ENCODE assay signal across 9 cellular contexts in genomic region chr22:23750374-23750743, GRCh38. TPM values are rescaled to one million over a fixed set of nuclear protein-coding genes. Genes with fewer than 3 reads are reported as not detected.
DNase-seq lines count a peak whose midpoint lies in the region; ATAC-seq and TF ChIP-seq lines count a peak whose summit lies in the region.
"Had no signal": no experiment of that assay in that cellular context is flagged by ENCODE, and none has a peak within 500 bp of the region (broad histone marks: within the 10 kb centered on the region; RNA-seq: fewer than 3 reads in every experiment).

No MANE protein-coding gene starts in this region.

- no peaks in the 10 kb centered on the region for H4K20me1 ChIP-seq in mammary epithelial cell (ENCODE audit: insufficient read depth, low read length)

- no peaks in the 10 kb centered on the region for H3K79me2 ChIP-seq in mammary epithelial cell (ENCODE audit: insufficient read depth, low read length)

- peak overlapping the region; percentile 83 for H3K4me3 ChIP-seq in left ventricle myocardium inferior
- H3K4me3 ChIP-seq in mammary epithelial cell (replicated peaks in 1 of 3; ENCODE audit: insufficient read depth in 1 of 3, low read depth in 2 of 3, low read length in 3 of 3): peak overlapping the region; percentile 65 to 93 (median 85)
- peak overlapping the region; percentile 89 for H3K4me3 ChIP-seq in mesodermal cell (ENCODE audit: extremely low read depth, insufficient read depth, low read length, poor library complexity, severe bottlenecking)
- peak overlapping the region; percentile 60 to 84 for H3K4me3 ChIP-seq in vagina

- intact Hi-C loops in left ventricle myocardium inferior (cut with micrococcal nuclease) (no loop called here), left ventricle myocardium superior (cut with micrococcal nuclease) (no loop called here), mammary epithelial cell (cut with micrococcal nuclease) (no loop called here), vagina (cut with DNase I) (no loop called here)

- ATAC-seq in left ventricle myocardium superior (no peak), GM21390 (IDR thresholded peaks at IDR 0.05; ENCODE audit: unreplicated experiment) (no peak)

- H3K4me1 ChIP-seq in left ventricle myocardium inferior (peaks cover 21% of the 10 kb centered on the region), mammary epithelial cell (ENCODE audit: insufficient read depth, low read length) (no peaks in the 10 kb centered on the region), mesodermal cell (ENCODE audit: control insufficient read depth, insufficient read depth, low read length, poor library complexity, severe bottlenecking) (no peaks in the 10 kb centered on the region), vagina (peaks cover 19% of the 10 kb centered on the region)

- H3K27me3 ChIP-seq in left ventricle myocardium inferior (ENCODE audit: low read depth): no peaks in the 10 kb centered on the region
- H3K27me3 ChIP-seq in mammary epithelial cell (ENCODE audit: insufficient read depth, low read length): no peaks in the 10 kb centered on the region
- no peaks in the 10 kb centered on the region for H3K27me3 ChIP-seq in vagina

- H3K9ac ChIP-seq in mammary epithelial cell (ENCODE audit: insufficient read depth, low read length): peak overlapping the region; percentile 44

- CTCF ChIA-PET in mammary epithelial cell (lab: Charles Lee; ENCODE audit: low non-redundant PET): interaction anchor here (0.6 kb wide), 1 partner anchor 99 kb away, joined by 4 read pairs; no protein-coding TSS in a partner anchor

- peak overlapping the region; percentile 91 for H2AFZ ChIP-seq in mammary epithelial cell (ENCODE audit: low read depth, low read length)

- TF ChIP-seq POLR2A in vagina (IDR thresholded peaks at IDR 0.05): no peak

- DNase-seq in left ventricle myocardium inferior: no peak
- no peak for DNase-seq in left ventricle myocardium superior
- DNase-seq in mammary epithelial cell: no peak
- no peak for DNase-seq in vagina (ENCODE audit: extremely low spot score in 2 of 2)
- DNase-seq in stimulated activated CD4-positive, alpha-beta T cell treated with anti-CD3 and anti-CD28 coated beads, Interleukin-4, amount 100 ng/mL, for 24 hours: no peak
- no peak for DNase-seq in amniotic stem cell (lab: John Stamatoyannopoulos, UW)

- peak overlapping the region; percentile 93 for H3K4me2 ChIP-seq in mammary epithelial cell (ENCODE audit: insufficient read depth, low read depth, low read length)

- H3K36me3 ChIP-seq in left ventricle myocardium inferior: no peaks in the 10 kb centered on the region
- H3K36me3 ChIP-seq in mammary epithelial cell (ENCODE audit: insufficient read depth, low read length): no peaks in the 10 kb centered on the region
- H3K36me3 ChIP-seq in mesodermal cell (ENCODE audit: control insufficient read depth, insufficient read depth, low read length): peaks cover 15% of the 10 kb centered on the region
- H3K36me3 ChIP-seq in vagina: no peaks in the 10 kb centered on the region

- H3K27ac ChIP-seq in left ventricle myocardium inferior (replicated peaks): peak overlapping the region; percentile 91
- no peak overlapping the region for H3K27ac ChIP-seq in mammary epithelial cell (ENCODE audit: insufficient read depth, low read depth, low read length)
- peak overlapping the region; percentile 53 for H3K27ac ChIP-seq in mesodermal cell (ENCODE audit: low read depth, low read length, severe bottlenecking)
- H3K27ac ChIP-seq in vagina: peak overlapping the region; percentile 90

- dilution Hi-C loops in mammary epithelial cell (cut with HindIII; ENCODE audit: low sequenced_read_pairs): no loop called here

- TF ChIP-seq CTCF in left ventricle myocardium inferior (IDR thresholded peaks at IDR 0.05; ENCODE audit: borderline replicate concordance) (no peak), mammary epithelial cell (conservative IDR thresholded peaks at IDR 0.05 in 1 of 2, IDR thresholded peaks at IDR 0.05 in 1 of 2; ENCODE audit: extremely low read depth in 1 of 2, insufficient read depth in 1 of 2, low read depth in 1 of 2, low read length in 2 of 2) (no peak), vagina (IDR thresholded peaks at IDR 0.05) (no peak)

- in situ Hi-C loops in mammary epithelial cell (cut with MboI; ENCODE audit: low sequenced_read_pairs in 2 of 2): no loop called here

- no TSS peak for BruUV-seq in mammary epithelial cell (replicated peaks; lab: Mats Ljungman, UMichigan)

- H3K9me3 ChIP-seq in left ventricle myocardium inferior (replicated peaks) (no peaks in the 10 kb centered on the region), mammary epithelial cell (replicated peaks; ENCODE audit: insufficient read depth, low read length) (no peaks in the 10 kb centered on the region), mesodermal cell (ENCODE audit: control insufficient read depth, low read length) (no peaks in the 10 kb centered on the region), vagina (no peaks in the 10 kb centered on the region)

- WGBS in mammary epithelial cell (ENCODE audit: low coverage, missing lambda C conversion rate): 5% methylated on average over 7 of the region's 7 CpGs
- WGBS in mesodermal cell (ENCODE audit: insufficient coverage in 2 of 2), 2 experiments: 30 to 45% methylated on average over 6 to 7 of the region's 7 CpGs

RNA-seq across cellular contexts. Expression of gene ZNF70, which starts 0.6 kb away (rescaled TPM):
- total RNA-seq in left ventricle myocardium inferior (4.0 TPM), left ventricle myocardium superior (3.5 TPM), mammary epithelial cell (1 to 10 TPM; 3.8 to 4.4 TPM), vagina (4.9 TPM)
- 0.86 TPM for polyA plus RNA-seq in mammary epithelial cell
- polyA minus RNA-seq in mammary epithelial cell: 11.2 TPM
- 3.9 TPM for polyA plus RNA-seq in mesodermal cell (2013, experiment 1 of 2)
- 3.8 TPM for polyA plus RNA-seq in mesodermal cell (2013, experiment 2 of 2)

RNA-seq across cellular contexts. Expression of gene VPREB3, which starts 3.9 kb away (rescaled TPM):
- total RNA-seq in left ventricle myocardium inferior (0.69 TPM), left ventricle myocardium superior (0.97 TPM), mammary epithelial cell (not detected), vagina (not detected)
- not detected for polyA plus RNA-seq in mammary epithelial cell
- not detected for polyA minus RNA-seq in mammary epithelial cell
- polyA plus RNA-seq in mesodermal cell (2013, experiment 1 of 2): 1.00 TPM
- polyA plus RNA-seq in mesodermal cell (2013, experiment 2 of 2): not detected
- total RNA-seq: renal cortical epithelial cell had no signal

RNA-seq across cellular contexts. Expression of gene C22orf15, which starts 12.4 kb away (rescaled TPM):
- total RNA-seq in left ventricle myocardium inferior (not detected), left ventricle myocardium superior (not detected), mammary epithelial cell (not detected), vagina (not detected)
- polyA plus RNA-seq in mammary epithelial cell: not detected
- polyA minus RNA-seq in mammary epithelial cell: not detected
- polyA plus RNA-seq in mesodermal cell (2013, experiment 1 of 2): 0.77 TPM
- 1.7 TPM for polyA plus RNA-seq in mesodermal cell (2013, experiment 2 of 2)
- total RNA-seq: renal cortical epithelial cell had no signal

RNA-seq across cellular contexts. Expression of gene CHCHD10, which starts 17.4 kb away (rescaled TPM):
- 1,446 TPM for total RNA-seq in left ventricle myocardium inferior
- total RNA-seq in left ventricle myocardium superior: 1,571 TPM
- 10 to 100 TPM; 17.3 to 71.6 TPM for total RNA-seq in mammary epithelial cell
- 28.8 TPM for polyA plus RNA-seq in mammary epithelial cell
- 228 TPM for polyA minus RNA-seq in mammary epithelial cell
- polyA plus RNA-seq in mesodermal cell (2013, experiment 1 of 2): 159 TPM
- 129 TPM for polyA plus RNA-seq in mesodermal cell (2013, experiment 2 of 2)
- total RNA-seq in vagina: 12.0 TPM

RNA-seq across cellular contexts. Expression of gene MMP11, which starts 22.3 kb away (rescaled TPM):
- 16.9 TPM for total RNA-seq in left ventricle myocardium inferior
- total RNA-seq in left ventricle myocardium superior: 32.3 TPM
- total RNA-seq in mammary epithelial cell: 1 to 10 TPM in 1 of 2 donors, under 1 TPM in 1; 0.54 to 7.0 TPM
- 0.26 TPM for polyA plus RNA-seq in mammary epithelial cell
- polyA minus RNA-seq in mammary epithelial cell: not detected
- 33.2 TPM for polyA plus RNA-seq in mesodermal cell (2013, experiment 1 of 2)
- polyA plus RNA-seq in mesodermal cell (2013, experiment 2 of 2): 27.9 TPM
- 6.4 TPM for total RNA-seq in vagina
